ENCODE assay signal across 17 cellular contexts in the genomic region with DNA sequence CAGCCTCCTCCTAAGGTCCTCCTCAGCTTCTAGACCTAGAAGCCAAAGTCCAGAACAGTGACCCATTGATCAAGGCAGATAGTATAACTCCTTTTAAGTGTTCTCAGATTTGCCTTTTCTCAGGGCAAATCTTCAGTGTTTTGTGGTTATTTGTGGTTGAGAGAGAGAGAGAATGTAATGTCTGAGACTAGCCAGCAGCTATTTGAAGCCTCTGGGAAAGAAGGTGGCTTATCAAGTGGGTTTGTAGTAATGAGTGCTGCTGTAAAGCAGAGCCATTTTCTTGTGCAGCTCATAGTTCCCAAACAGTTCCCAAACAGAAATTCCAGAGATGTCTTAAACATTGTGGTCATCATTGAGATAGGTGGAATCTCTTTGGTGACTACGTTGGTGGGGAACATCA.
"Had no signal": no experiment of that assay in that cellular context is flagged by ENCODE, and none has a peak within 500 bp of the region (broad histone marks: within the 10 kb centered on the region; RNA-seq: fewer than 3 reads in every experiment).

No MANE protein-coding gene starts in this region.

- H3K27ac ChIP-seq: adrenal gland, esophagus squamous epithelium, neutrophil, parathyroid adenoma, transverse colon had no signal

- H3K79me2 ChIP-seq: parathyroid adenoma had no signal

- H3K4me1 Mint-ChIP-seq: activated naive CD4-positive, alpha-beta T cell treated with anti-CD3 and anti-CD28 coated beads, Interleukin-2, amount 10 ng/mL, durations not matched to agents 7 days and 5 days had no signal

- H2AFZ ChIP-seq: parathyroid adenoma had no signal

- H3K27me3 ChIP-seq: adrenal gland, esophagus squamous epithelium, neutrophil, transverse colon had no signal

- H3K4me1 ChIP-seq: esophagus squamous epithelium, parathyroid adenoma, transverse colon had no signal

- H3K4me3 Mint-ChIP-seq: activated naive CD4-positive, alpha-beta T cell treated with anti-CD3 and anti-CD28 coated beads, Interleukin-2, amount 10 ng/mL, durations not matched to agents 7 days and 5 days; stimulated activated naive B cell treated with anti-CD40 and anti-IgM and Interleukin-4, amounts not matched to agents 10 μg/mL and 1 μg/mL and 100 μg/mL, for 72 hours had no signal

- H3K27ac Mint-ChIP-seq: activated naive CD4-positive, alpha-beta T cell treated with anti-CD3 and anti-CD28 coated beads, Interleukin-2, amount 10 ng/mL, durations not matched to agents 7 days and 5 days; stimulated activated naive B cell treated with anti-CD40 and anti-IgM and Interleukin-4, amounts not matched to agents 10 μg/mL and 1 μg/mL and 100 μg/mL, for 72 hours had no signal

- H3K4me3 ChIP-seq: adrenal gland, esophagus squamous epithelium, transverse colon had no signal

- FAIRE-seq: endothelial cell of umbilical vein had no signal

- H3K9me3 Mint-ChIP-seq: activated naive CD4-positive, alpha-beta T cell treated with anti-CD3 and anti-CD28 coated beads, Interleukin-2, amount 10 ng/mL, durations not matched to agents 7 days and 5 days; stimulated activated naive B cell treated with anti-CD40 and anti-IgM and Interleukin-4, amounts not matched to agents 10 μg/mL and 1 μg/mL and 100 μg/mL, for 72 hours had no signal

- H3K9me3 ChIP-seq: adrenal gland, esophagus squamous epithelium, neutrophil, transverse colon had no signal

- DNase-seq: activated naive CD4-positive, alpha-beta T cell treated with anti-CD3 and anti-CD28 coated beads, Interleukin-2, amount 10 ng/mL, durations not matched to agents 7 days and 5 days; adrenal gland; cerebellar nuclear complex; effector CD8-positive, alpha-beta T cell; esophagus squamous epithelium; foreskin fibroblast; glutamatergic neuron; hypothalamus; midbrain; stimulated activated CD4-positive, alpha-beta T cell treated with anti-CD3 and anti-CD28 coated beads, Interleukin-15, amount 100 ng/mL, for 24 hours; stimulated activated CD4-positive, alpha-beta T cell treated with anti-CD3 and anti-CD28 coated beads, Interleukin-4, amount 100 ng/mL, for 1 hour; stimulated activated naive B cell treated with anti-CD40 and anti-IgM and Interleukin-4, amounts not matched to agents 10 μg/mL and 1 μg/mL and 100 μg/mL, for 72 hours; transverse colon had no signal

- H3K27me3 Mint-ChIP-seq: activated naive CD4-positive, alpha-beta T cell treated with anti-CD3 and anti-CD28 coated beads, Interleukin-2, amount 10 ng/mL, durations not matched to agents 7 days and 5 days; stimulated activated naive B cell treated with anti-CD40 and anti-IgM and Interleukin-4, amounts not matched to agents 10 μg/mL and 1 μg/mL and 100 μg/mL, for 72 hours had no signal

- H3K9ac ChIP-seq: parathyroid adenoma had no signal

- ATAC-seq: activated CD4-positive, CD25-positive, alpha-beta regulatory T cell treated with anti-CD3 and anti-CD28 coated beads, Interleukin-2, amount 50 U/mL, for 24 hours; stimulated activated naive B cell treated with anti-CD40 and anti-IgM and Interleukin-4, amounts not matched to agents 10 μg/mL and 1 μg/mL and 100 μg/mL, for 72 hours had no signal
